25 cellular contexts compared by ENCODE assay signal in genomic region chr3:118108769-118109168, GRCh38.
"Had no signal": no experiment of that assay in that cellular context is flagged by ENCODE, and none has a peak within 500 bp of the region (broad histone marks: within the 10 kb centered on the region; RNA-seq: fewer than 3 reads in every experiment).

No MANE protein-coding gene starts in this region.

- H3K4me3 ChIP-seq: adrenal gland, gastrocnemius medialis, left lung, lower lobe of right lung, mucosa of descending colon, stomach, thyroid gland, upper lobe of left lung, vagina had no signal

- DNase-seq: activated CD4-positive, alpha-beta T cell treated with anti-CD3 and anti-CD28 coated beads for 4 hours; activated CD4-positive, alpha-beta T cell treated with anti-CD3 and anti-CD28 coated beads, Interleukin-2, amount 50 U/mL, for 4 hours; activated effector memory CD4-positive, alpha-beta T cell treated with anti-CD3 and anti-CD28 coated beads, Interleukin-2, amount 50 U/mL, for 16 hours; activated naive CD4-positive, alpha-beta T cell treated with anti-CD3 and anti-CD28 coated beads for 36 hours; activated naive CD8-positive, alpha-beta T cell treated with anti-CD3 and anti-CD28 coated beads for 36 hours; activated T-cell treated with anti-CD3 and anti-CD28 coated beads for 4 hours; adrenal gland; aorta; caudate nucleus; endodermal cell; gastrocnemius medialis; glutamatergic neuron; left lung; lower lobe of right lung; mucosa of descending colon; right cardiac atrium; stimulated activated CD4-positive, alpha-beta T cell treated with anti-CD3 and anti-CD28 coated beads, Interleukin-2, amount 100 ng/mL, for 48 hours; stomach; T-helper 1 cell; thyroid gland; upper lobe of left lung had no signal

- H3K9me3 ChIP-seq: adrenal gland, gastrocnemius medialis, lower lobe of right lung, mucosa of descending colon, stomach, thyroid gland, upper lobe of left lung, vagina had no signal

- H3K27me3 Mint-ChIP-seq: activated naive CD8-positive, alpha-beta T cell treated with anti-CD3 and anti-CD28 coated beads for 36 hours; natural killer cell treated with Interleukin-12 subunit alpha and Interleukin-12 subunit beta and Interleukin-15 and Interleukin-18, amount 100 ng/mL, for 72 hours had no signal

- H3K4me3 Mint-ChIP-seq: activated naive CD4-positive, alpha-beta T cell treated with anti-CD3 and anti-CD28 coated beads for 36 hours; activated naive CD8-positive, alpha-beta T cell treated with anti-CD3 and anti-CD28 coated beads for 36 hours; brain; endodermal cell; natural killer cell treated with Interleukin-12 subunit alpha and Interleukin-12 subunit beta and Interleukin-15 and Interleukin-18, amount 100 ng/mL, for 72 hours had no signal

- H3K27ac Mint-ChIP-seq: activated naive CD4-positive, alpha-beta T cell treated with anti-CD3 and anti-CD28 coated beads for 36 hours; activated naive CD8-positive, alpha-beta T cell treated with anti-CD3 and anti-CD28 coated beads for 36 hours; brain; endodermal cell; natural killer cell treated with Interleukin-12 subunit alpha and Interleukin-12 subunit beta and Interleukin-15 and Interleukin-18, amount 100 ng/mL, for 72 hours had no signal

- H3K27me3 ChIP-seq: adrenal gland, gastrocnemius medialis, left lung, stomach, thyroid gland, upper lobe of left lung, vagina had no signal

- H3K27ac ChIP-seq: adrenal gland, gastrocnemius medialis, left lung, lower lobe of right lung, stomach, thyroid gland, upper lobe of left lung, vagina, VCaP had no signal

- H3K4me1 Mint-ChIP-seq: activated naive CD8-positive, alpha-beta T cell treated with anti-CD3 and anti-CD28 coated beads for 36 hours; brain had no signal

- ATAC-seq: gastrocnemius medialis; left lung; lower lobe of right lung; mucosa of descending colon; natural killer cell treated with Interleukin-12 subunit alpha and Interleukin-12 subunit beta and Interleukin-15 and Interleukin-18, amount 100 ng/mL, for 72 hours; right cardiac atrium had no signal

- H3K36me3 ChIP-seq: adrenal gland, gastrocnemius medialis, left lung, lower lobe of right lung, stomach, thyroid gland, upper lobe of left lung, vagina had no signal

- H3K36me3 Mint-ChIP-seq: activated naive CD8-positive, alpha-beta T cell treated with anti-CD3 and anti-CD28 coated beads for 36 hours; brain; natural killer cell treated with Interleukin-12 subunit alpha and Interleukin-12 subunit beta and Interleukin-15 and Interleukin-18, amount 100 ng/mL, for 72 hours had no signal

- H3K9me3 Mint-ChIP-seq: activated naive CD4-positive, alpha-beta T cell treated with anti-CD3 and anti-CD28 coated beads for 36 hours; brain; endodermal cell had no signal

- H3K4me1 ChIP-seq: adrenal gland, gastrocnemius medialis, left lung, lower lobe of right lung, stomach, thyroid gland, upper lobe of left lung, vagina had no signal
